ENCODE assay signal across 19 cellular contexts in the genomic region with DNA sequence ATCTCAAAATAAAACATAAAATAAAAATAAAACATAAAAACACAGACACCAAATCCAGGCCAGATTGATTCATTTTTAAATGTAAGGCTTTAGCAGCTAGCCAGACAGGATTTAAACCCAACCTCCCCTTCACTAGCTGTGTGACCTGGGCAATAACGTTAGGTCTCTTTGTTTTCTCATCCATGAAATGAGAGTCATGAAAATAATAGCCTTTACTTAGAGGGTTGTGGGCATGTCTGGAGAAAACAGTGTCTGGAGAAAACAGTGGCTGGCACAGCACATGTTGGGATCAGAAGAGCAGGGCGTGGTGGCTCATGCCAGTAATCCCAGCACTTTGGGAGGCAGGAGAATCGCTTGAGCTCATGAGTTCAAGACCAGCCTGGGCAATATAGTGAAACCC. TPM values are rescaled to one million over a fixed set of nuclear protein-coding genes. Genes with fewer than 3 reads are reported as not detected.
"Had no signal": no experiment of that assay in that cellular context is flagged by ENCODE, and none has a peak within 500 bp of the region (broad histone marks: within the 10 kb centered on the region; RNA-seq: fewer than 3 reads in every experiment).

No MANE protein-coding gene starts in this region.

- H3K4me3 Mint-ChIP-seq: activated naive CD8-positive, alpha-beta T cell; natural killer cell; stimulated activated naive CD8-positive, alpha-beta T cell treated with anti-CD3 and anti-CD28 coated beads, Interleukin-15, Interleukin-2, amounts not matched to agents 100 ng/mL and 50 ng/mL, for 24 hours; T-helper 1 cell treated with Interleukin-12 subunit alpha and Interleukin-12 subunit beta and Interleukin-4 antibody, amounts not matched to agents 30 μg/mL and 1 μg/mL, for 36 hours had no signal

- H3K4me1 ChIP-seq: foreskin keratinocyte, psoas muscle had no signal

- H3K36me3 ChIP-seq: brain microvascular endothelial cell, esophagus squamous epithelium, upper lobe of left lung had no signal

- H3K4me3 ChIP-seq: esophagus squamous epithelium, psoas muscle, upper lobe of left lung had no signal

- H3K9me3 ChIP-seq: esophagus squamous epithelium, psoas muscle, upper lobe of left lung had no signal

- H3K36me3 Mint-ChIP-seq: activated naive CD8-positive, alpha-beta T cell; natural killer cell had no signal

- H3K27me3 ChIP-seq: brain microvascular endothelial cell, foreskin keratinocyte had no signal

- H3K27ac Mint-ChIP-seq: activated naive CD8-positive, alpha-beta T cell; natural killer cell; stimulated activated naive CD8-positive, alpha-beta T cell treated with anti-CD3 and anti-CD28 coated beads, Interleukin-15, Interleukin-2, amounts not matched to agents 100 ng/mL and 50 ng/mL, for 24 hours; T-helper 1 cell treated with Interleukin-12 subunit alpha and Interleukin-12 subunit beta and Interleukin-4 antibody, amounts not matched to agents 30 μg/mL and 1 μg/mL, for 36 hours had no signal

- DNase-seq: activated CD4-positive, alpha-beta T cell treated with anti-CD3 and anti-CD28 coated beads, Interleukin-2, amount 50 U/mL, for 4 hours; activated CD4-positive, CD25-positive, alpha-beta regulatory T cell; activated T-cell treated with anti-CD3 and anti-CD28 coated beads, Interleukin-2, amount 50 U/mL, for 1 hour; brain microvascular endothelial cell; dermis blood vessel endothelial cell; esophagus squamous epithelium; foreskin keratinocyte; natural killer cell; psoas muscle; stimulated activated CD4-positive, alpha-beta T cell treated with anti-CD3 and anti-CD28 coated beads, Interleukin-15, amount 100 ng/mL, for 24 hours; stimulated activated CD4-positive, alpha-beta T cell treated with anti-CD3 and anti-CD28 coated beads, Interleukin-4, amount 100 ng/mL, for 24 hours; upper lobe of left lung had no signal

- H3K9me3 Mint-ChIP-seq: natural killer cell; stimulated activated naive CD8-positive, alpha-beta T cell treated with anti-CD3 and anti-CD28 coated beads, Interleukin-15, Interleukin-2, amounts not matched to agents 100 ng/mL and 50 ng/mL, for 24 hours; T-helper 1 cell treated with Interleukin-12 subunit alpha and Interleukin-12 subunit beta and Interleukin-4 antibody, amounts not matched to agents 30 μg/mL and 1 μg/mL, for 36 hours had no signal

- H3K27ac ChIP-seq: brain microvascular endothelial cell, esophagus squamous epithelium, foreskin keratinocyte, psoas muscle, upper lobe of left lung had no signal

- ATAC-seq: foreskin keratinocyte, natural killer cell, psoas muscle had no signal

RNA-seq across cellular contexts. Expression of a gene that starts 1.8 kb away (rescaled TPM):
- total RNA-seq: dermis blood vessel endothelial cell, esophagus squamous epithelium, foreskin keratinocyte, lung microvascular endothelial cell, osteoblast, psoas muscle had no signal
- polyA plus RNA-seq: foreskin keratinocyte, psoas muscle had no signal

RNA-seq across cellular contexts. Expression of a gene that starts 22.9 kb away (rescaled TPM):
- total RNA-seq: dermis blood vessel endothelial cell, esophagus squamous epithelium, foreskin keratinocyte, lung microvascular endothelial cell, mucosa of gallbladder, natural killer cell, osteoblast, psoas muscle, temporal lobe, upper lobe of left lung had no signal
- polyA plus RNA-seq: foreskin keratinocyte, psoas muscle had no signal
